ENCODE assay signal across 9 cellular contexts in genomic region chr3:122952509-122952908, GRCh38.
A peak's percentile ranks its signal among the peaks of the same experiment; 100 is the strongest.
DNase-seq lines count a peak whose midpoint lies in the region; ATAC-seq and TF ChIP-seq lines count a peak whose summit lies in the region.
"Had no signal": no experiment of that assay in that cellular context is flagged by ENCODE, and none has a peak within 500 bp of the region (broad histone marks: within the 10 kb centered on the region; RNA-seq: fewer than 3 reads in every experiment).

No MANE protein-coding gene starts in this region.

- peaks cover 33% of the 10 kb centered on the region for H3K36me3 Mint-ChIP-seq in brain
- H3K36me3 Mint-ChIP-seq in neural crest cell (ENCODE audit: low read depth), result peaks cover 7% of the 10 kb centered on the region

- peak; percentile 50 for ATAC-seq in GM19397 (IDR thresholded peaks at IDR 0.05; ENCODE audit: unreplicated experiment)

- H3K27me3 Mint-ChIP-seq in brain, result peaks cover 2% of the 10 kb centered on the region
- H3K27me3 Mint-ChIP-seq in neural crest cell (ENCODE audit: low read depth), result no peaks in the 10 kb centered on the region

- peak; percentile 43 for DNase-seq in HT1080 (ENCODE audit: low read depth)
- DNase-seq in neural crest cell (ENCODE audit: low read depth, low spot score), result no peak
- no peak for DNase-seq in NCI-H2081 (lab: John Stamatoyannopoulos, UW)
- DNase-seq in activated CD8-positive, alpha-beta memory T cell treated with anti-CD3 and anti-CD28 coated beads, Interleukin-2, amount 50 U/mL, for 48 hours, result no peak
- DNase-seq in T-helper 2 cell, result no peak
- DNase-seq in ureter (ENCODE audit: low spot score), result no peak
- DNase-seq: NCI-H2029 treated with DMSO at 0.1 percent for 48 hours had no signal

- H3K27ac Mint-ChIP-seq in brain (peak overlapping the region in 4 of 5 experiments; percentile 50 to 85 (median 70)), neural crest cell (ENCODE audit: unreplicated experiment) (peak overlapping the region; percentile 50)

- H3K4me3 Mint-ChIP-seq in brain (no peak overlapping the region), neural crest cell (no peak overlapping the region)

- peaks cover 75% of the 10 kb centered on the region for H3K4me1 Mint-ChIP-seq in brain
- H3K4me1 Mint-ChIP-seq in neural crest cell, result no peaks in the 10 kb centered on the region

- TF ChIP-seq CTCF in brain (conservative IDR thresholded peaks at IDR 0.05) (peak in 1 of 2 experiments; percentile 28), neural crest cell (conservative IDR thresholded peaks at IDR 0.05) (no peak)

- peaks cover 0 to 7% (median 0%) of the 10 kb centered on the region in 5 experiments for H3K9me3 Mint-ChIP-seq in brain
- H3K9me3 Mint-ChIP-seq in neural crest cell, result no peaks in the 10 kb centered on the region
